Comparison of ENCODE assay signal across 16 cellular contexts in the genomic region with DNA sequence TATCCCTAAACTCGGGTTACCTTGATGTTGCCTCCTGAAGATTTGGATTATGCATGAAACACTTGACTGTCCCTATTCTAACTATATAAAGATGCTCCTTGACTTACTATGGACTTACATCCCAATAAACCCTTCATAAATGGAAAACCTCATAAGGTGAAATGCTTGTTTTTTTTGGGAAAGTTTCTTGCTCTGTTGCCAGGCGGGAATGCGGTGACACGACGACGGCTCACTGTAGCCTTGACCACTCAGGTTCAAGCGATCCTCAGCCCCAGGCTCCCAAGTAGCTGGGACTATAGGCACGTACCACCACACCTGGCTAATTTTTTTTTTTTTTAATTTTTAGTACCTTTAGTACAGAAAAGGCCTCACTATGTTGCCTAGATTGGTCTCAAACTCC. TPM values are rescaled to one million over a fixed set of nuclear protein-coding genes. Genes with fewer than 3 reads are reported as not detected.
DNase-seq lines count a peak whose midpoint lies in the region; ATAC-seq, FAIRE-seq and TF ChIP-seq lines count a peak whose summit lies in the region.
"Had no signal": no experiment of that assay in that cellular context is flagged by ENCODE, and none has a peak within 500 bp of the region (broad histone marks: within the 10 kb centered on the region; RNA-seq: fewer than 3 reads in every experiment).

No MANE protein-coding gene starts in this region.

- no peak for TF ChIP-seq CTCF in OCI-LY1 (IDR thresholded peaks at IDR 0.05; ENCODE audit: low read length)
- no peak for TF ChIP-seq CTCF in kidney (IDR thresholded peaks at IDR 0.05; ENCODE audit: borderline replicate concordance, extremely low read depth, insufficient read depth)

- peaks cover 23% of the 10 kb centered on the region for H3K36me3 ChIP-seq in OCI-LY1 (ENCODE audit: insufficient read depth, low read length)
- H3K36me3 ChIP-seq in kidney (ENCODE audit: control insufficient read depth in 1 of 2, insufficient read depth in 2 of 2, low read length in 2 of 2), result no peaks in the 10 kb centered on the region

- H3K9me3 Mint-ChIP-seq in effector memory CD8-positive, alpha-beta T cell, result no peaks in the 10 kb centered on the region
- H3K9me3 Mint-ChIP-seq in naive B cell, result no peaks in the 10 kb centered on the region
- H3K9me3 Mint-ChIP-seq in stimulated activated memory B cell treated with anti-CD40 and anti-IgM and Interleukin-4, amounts not matched to agents 10 μg/mL and 1 μg/mL and 100 μg/mL, for 72 hours, result no peaks in the 10 kb centered on the region

- H3K9ac ChIP-seq in OCI-LY1 (ENCODE audit: low read length), result no peak overlapping the region
- H3K9ac ChIP-seq in kidney (ENCODE audit: low read length in 2 of 2), result no peak overlapping the region

- H3K4me3 ChIP-seq in OCI-LY1 (ENCODE audit: low read depth, low read length, poor library complexity, severe bottlenecking), result no peak overlapping the region
- no peak overlapping the region for H3K4me3 ChIP-seq in kidney (ENCODE audit: low read length in 2 of 2)

- H3F3A ChIP-seq in OCI-LY1 (ENCODE audit: insufficient read depth, low read length), result no peaks in the 10 kb centered on the region

- peak overlapping the region; percentile 49; the same call in 1 of the 2 replicates for H3K4me2 ChIP-seq in OCI-LY1 (ENCODE audit: low read length)

- ATAC-seq in effector memory CD8-positive, alpha-beta T cell (replicated peaks), result no peak
- ATAC-seq in naive B cell (ENCODE audit: low read depth in 2 of 2), result no peak
- no peak for ATAC-seq in stimulated activated memory B cell treated with anti-CD40 and anti-IgM and Interleukin-4, amounts not matched to agents 10 μg/mL and 1 μg/mL and 100 μg/mL, for 72 hours
- no peak for ATAC-seq in GM21717 (IDR thresholded peaks at IDR 0.05; ENCODE audit: unreplicated experiment)
- ATAC-seq: PC-3 had no signal

- peaks cover 69% of the 10 kb centered on the region for H3K4me1 ChIP-seq in OCI-LY1 (ENCODE audit: insufficient read depth, low read length, severe bottlenecking)
- peaks cover 5 to 21% of the 10 kb centered on the region in 2 donors for H3K4me1 ChIP-seq in kidney (ENCODE audit: control insufficient read depth in 1 of 2, insufficient read depth in 1 of 2, low read depth in 1 of 2, low read length in 2 of 2)

- no peaks in the 10 kb centered on the region for H3K27me3 Mint-ChIP-seq in effector memory CD8-positive, alpha-beta T cell
- H3K27me3 Mint-ChIP-seq in naive B cell, result no peaks in the 10 kb centered on the region
- no peaks in the 10 kb centered on the region for H3K27me3 Mint-ChIP-seq in stimulated activated memory B cell treated with anti-CD40 and anti-IgM and Interleukin-4, amounts not matched to agents 10 μg/mL and 1 μg/mL and 100 μg/mL, for 72 hours

- H3K9me3 ChIP-seq in OCI-LY1 (ENCODE audit: low read length) (no peaks in the 10 kb centered on the region), kidney (ENCODE audit: control insufficient read depth in 1 of 2, low read length in 2 of 2) (no peaks in the 10 kb centered on the region)
- H3K9me3 ChIP-seq: Caco-2 had no signal

- peaks cover 70 to 91% of the 10 kb centered on the region in 2 donors for H3K4me1 Mint-ChIP-seq in effector memory CD8-positive, alpha-beta T cell (ENCODE audit: low read depth in 2 of 2)
- peaks cover 67 to 98% (median 87%) of the 10 kb centered on the region in 3 donors for H3K4me1 Mint-ChIP-seq in naive B cell
- H3K4me1 Mint-ChIP-seq in stimulated activated memory B cell treated with anti-CD40 and anti-IgM and Interleukin-4, amounts not matched to agents 10 μg/mL and 1 μg/mL and 100 μg/mL, for 72 hours, result peaks cover 89% of the 10 kb centered on the region

- no peak for FAIRE-seq in kidney (lab: Jason Lieb, UNC)
- FAIRE-seq: G401.6 had no signal

- H3K27ac ChIP-seq in OCI-LY1 (ENCODE audit: low read depth, low read length, poor library complexity, severe bottlenecking) (peak overlapping the region; percentile 70), kidney (ENCODE audit: low read depth in 2 of 2, low read length in 2 of 2) (no peak overlapping the region)
- H3K27ac ChIP-seq: C4-2B had no signal

- H3K27ac Mint-ChIP-seq in effector memory CD8-positive, alpha-beta T cell, result peak overlapping the region in 1 of 2 donors; percentile 78
- H3K27ac Mint-ChIP-seq in naive B cell, result peak overlapping the region; percentile 20 to 92 (median 52)
- H3K27ac Mint-ChIP-seq in stimulated activated memory B cell treated with anti-CD40 and anti-IgM and Interleukin-4, amounts not matched to agents 10 μg/mL and 1 μg/mL and 100 μg/mL, for 72 hours, result peak overlapping the region; percentile 56

- peak overlapping the region; percentile 32 to 48 for H3K4me3 Mint-ChIP-seq in effector memory CD8-positive, alpha-beta T cell
- no peak overlapping the region for H3K4me3 Mint-ChIP-seq in naive B cell
- H3K4me3 Mint-ChIP-seq in stimulated activated memory B cell treated with anti-CD40 and anti-IgM and Interleukin-4, amounts not matched to agents 10 μg/mL and 1 μg/mL and 100 μg/mL, for 72 hours, result no peak overlapping the region

- H2AFZ ChIP-seq in OCI-LY1 (ENCODE audit: low read length), result no peak overlapping the region

- H3K9me2 ChIP-seq in OCI-LY1 (ENCODE audit: low read depth, low read length), result no peaks in the 10 kb centered on the region

- no peaks in the 10 kb centered on the region for H3K27me3 ChIP-seq in OCI-LY1 (ENCODE audit: insufficient read depth, low read length)

- H3K79me2 ChIP-seq in OCI-LY1 (ENCODE audit: insufficient read depth, low read length), result peaks cover 100% of the 10 kb centered on the region

- H3K36me3 Mint-ChIP-seq in effector memory CD8-positive, alpha-beta T cell (ENCODE audit: insufficient read depth), result peaks cover 26% of the 10 kb centered on the region
- H3K36me3 Mint-ChIP-seq in naive B cell, result no peaks in the 10 kb centered on the region
- peaks cover 27% of the 10 kb centered on the region for H3K36me3 Mint-ChIP-seq in stimulated activated memory B cell treated with anti-CD40 and anti-IgM and Interleukin-4, amounts not matched to agents 10 μg/mL and 1 μg/mL and 100 μg/mL, for 72 hours

- H4K20me1 ChIP-seq in OCI-LY1 (ENCODE audit: insufficient read depth, low read length), result no peaks in the 10 kb centered on the region

- no peak for DNase-seq in effector memory CD8-positive, alpha-beta T cell
- DNase-seq in naive B cell (no peak), NCI-H2081 (lab: John Stamatoyannopoulos, UW) (no peak), kidney (no peak)
- DNase-seq: KG1, NCI-H1694 treated with DMSO at 0.1 percent for 48 hours, NCI-H2107, NCI-H510A, NCI-H748 treated with DMSO at 0.1 percent for 48 hours, PC-3 had no signal

- intact Hi-C loops in kidney (cut with DNase I), result no loop called here

RNA-seq across cellular contexts. Expression of gene MAPK1, which starts 10.6 kb away (rescaled TPM):
- polyA plus RNA-seq in naive B cell (ENCODE audit: low read depth in 6 of 6) (100 to 1,000 TPM in 2 of 6 donors, 10 to 100 TPM in 4; 68.6 to 114 (median 93.2) TPM), kidney (ENCODE audit: insufficient read depth, low read depth, low replicate concordance) (21.3 TPM)
- total RNA-seq in kidney, result 128 TPM

Comparison
In these comparisons a context has a peak if more than half of its experiments do, and no peak if none do; other contexts are left out.
1. H3K4me3 Mint-ChIP-seq: peak in effector memory CD8-positive, alpha-beta T cell (2 of 2); none in naive B cell (0 of 8) and stimulated activated memory B cell treated with anti-CD40 and anti-IgM and Interleukin-4, amounts not matched to agents 10 μg/mL and 1 μg/mL and 100 μg/mL, for 72 hours (single experiment).